Comparison of ENCODE assay signal across 14 cellular contexts in the genomic region with DNA sequence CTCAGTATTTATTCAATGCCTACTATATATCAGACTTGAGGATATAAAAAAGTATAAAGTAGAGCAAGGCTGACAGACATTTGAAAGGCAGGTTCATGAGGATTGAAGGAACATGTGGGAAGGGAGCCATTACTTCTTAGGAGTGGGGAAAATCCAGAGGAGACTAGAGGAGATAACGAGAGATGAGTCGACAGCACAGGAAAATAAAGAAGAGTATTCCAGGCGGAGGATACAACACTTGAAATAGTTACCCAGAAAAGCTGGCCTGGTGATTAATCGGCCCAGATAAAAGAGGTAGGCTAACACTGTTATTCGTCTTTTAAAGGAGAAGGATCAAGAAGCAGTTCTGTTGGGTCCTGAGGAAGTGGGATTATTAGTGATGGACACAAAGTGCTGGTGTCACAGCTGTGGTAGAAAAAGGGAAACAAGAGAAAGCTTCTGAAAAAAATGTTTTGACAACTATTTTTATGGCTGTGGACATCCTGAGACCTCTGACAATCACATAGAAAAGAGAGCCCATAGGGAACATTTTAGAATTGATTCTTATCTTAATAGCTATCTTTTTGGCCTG.
DNase-seq lines count a peak whose midpoint lies in the region; ATAC-seq and TF ChIP-seq lines count a peak whose summit lies in the region.
"Had no signal": no experiment of that assay in that cellular context is flagged by ENCODE, and none has a peak within 500 bp of the region (broad histone marks: within the 10 kb centered on the region; RNA-seq: fewer than 3 reads in every experiment).

No MANE protein-coding gene starts in this region.

- DNase-seq in brain microvascular endothelial cell, result peak; percentile 50
- DNase-seq in neural crest cell (ENCODE audit: low read depth, low spot score), result no peak
- DNase-seq in COR-L47 (lab: John Stamatoyannopoulos, UW), result no peak
- DNase-seq in head of caudate nucleus, result no peak
- DNase-seq in NCI-H1092 (lab: John Stamatoyannopoulos, UW), result no peak
- DNase-seq: activated CD8-positive, alpha-beta memory T cell treated with anti-CD3 and anti-CD28 coated beads, Interleukin-2, amount 50 U/mL, for 4 hours; NCI-H1105; NCI-H446; stimulated activated CD4-positive, alpha-beta T cell treated with anti-CD3 and anti-CD28 coated beads, Interleukin-15, amount 100 ng/mL, for 24 hours had no signal

- H2AFZ ChIP-seq in Loucy (ENCODE audit: low read length), result no peak overlapping the region

- H3K9ac ChIP-seq in BLaER1 treated with 17β-estradiol and CSF1 and Interleukin-3, amounts not matched to agents 10 nM and 100 nM, result peak overlapping the region; percentile 52 to 71 (median 67)
- peak overlapping the region; percentile 11 for H3K9ac ChIP-seq in Loucy (ENCODE audit: low read depth, low read length, poor library complexity, severe bottlenecking)

- no peaks in the 10 kb centered on the region for H3K36me3 ChIP-seq in BLaER1 treated with 17β-estradiol and CSF1 and Interleukin-3, amounts not matched to agents 10 nM and 100 nM
- H3K36me3 ChIP-seq in Loucy (ENCODE audit: insufficient read depth, low read length), result no peaks in the 10 kb centered on the region
- H3K36me3 ChIP-seq in brain microvascular endothelial cell (replicated peaks), result no peaks in the 10 kb centered on the region

- no peaks in the 10 kb centered on the region for H3K27me3 Mint-ChIP-seq in neural crest cell (ENCODE audit: low read depth)

- no peaks in the 10 kb centered on the region for H3F3A ChIP-seq in Loucy (ENCODE audit: low read depth)

- no peaks in the 10 kb centered on the region for H3K79me2 ChIP-seq in Loucy (ENCODE audit: insufficient read depth, low read length)

- 0 out of 20 replicates have a peak overlapping the region, but pooled peaks of 1 of the 10 experiments have one; percentile 25 for H3K4me3 ChIP-seq in BLaER1 treated with 17β-estradiol and CSF1 and Interleukin-3, amounts not matched to agents 10 nM and 100 nM
- H3K4me3 ChIP-seq in Loucy (ENCODE audit: low read length, poor library complexity, severe bottlenecking) (no peak overlapping the region), brain microvascular endothelial cell (ENCODE audit: low read depth, low read length) (no peak overlapping the region)

- H3K27ac Mint-ChIP-seq in neural crest cell (ENCODE audit: unreplicated experiment), result peak overlapping the region; percentile 72

- peaks cover 78 to 97% (median 84%) of the 10 kb centered on the region in 10 experiments for H3K4me1 ChIP-seq in BLaER1 treated with 17β-estradiol and CSF1 and Interleukin-3, amounts not matched to agents 10 nM and 100 nM
- peaks cover 76% of the 10 kb centered on the region for H3K4me1 ChIP-seq in Loucy (ENCODE audit: insufficient read depth, low read length, poor library complexity, severe bottlenecking)

- no peak overlapping the region for H3K4me3 Mint-ChIP-seq in neural crest cell

- H3K27me3 ChIP-seq in BLaER1 treated with 17β-estradiol and CSF1 and Interleukin-3, amounts not matched to agents 10 nM and 100 nM, result no peaks in the 10 kb centered on the region
- H3K27me3 ChIP-seq in Loucy (ENCODE audit: insufficient read depth, low read length, poor library complexity, severe bottlenecking) (no peaks in the 10 kb centered on the region), brain microvascular endothelial cell (replicated peaks) (no peaks in the 10 kb centered on the region)

- in situ Hi-C loops in brain microvascular endothelial cell (cut with HindIII; ENCODE audit: low pct_ligation_motif_present, low sequenced_read_pairs), result no loop called here

- peak overlapping the region; percentile 61 to 93 (median 77) for H3K4me2 ChIP-seq in BLaER1 treated with 17β-estradiol and CSF1 and Interleukin-3, amounts not matched to agents 10 nM and 100 nM
- peak overlapping the region; percentile 28 for H3K4me2 ChIP-seq in Loucy (ENCODE audit: low read depth, low read length, poor library complexity, severe bottlenecking)

- H3K9me3 Mint-ChIP-seq in neural crest cell, result peaks cover 7% of the 10 kb centered on the region

- H3K36me3 Mint-ChIP-seq in neural crest cell (ENCODE audit: low read depth), result no peaks in the 10 kb centered on the region

- intact Hi-C loops in head of caudate nucleus (cut with DNase I), result no loop called here

- peak overlapping the region; percentile 70 to 86 (median 81) for H3K27ac ChIP-seq in BLaER1 treated with 17β-estradiol and CSF1 and Interleukin-3, amounts not matched to agents 10 nM and 100 nM
- no peak overlapping the region for H3K27ac ChIP-seq in brain microvascular endothelial cell
- H3K27ac ChIP-seq: RWPE1, VCaP had no signal

- no peaks in the 10 kb centered on the region for H3K9me2 ChIP-seq in Loucy (replicated peaks; ENCODE audit: low read depth, low read length)

- no peak for TF ChIP-seq CTCF in Loucy (conservative IDR thresholded peaks at IDR 0.05; ENCODE audit: low read length)
- TF ChIP-seq CTCF in brain microvascular endothelial cell (IDR thresholded peaks at IDR 0.05; ENCODE audit: low read depth, low read length, missing control alignments), result no peak
- no peak for TF ChIP-seq CTCF in neural crest cell (conservative IDR thresholded peaks at IDR 0.05)

- no peaks in the 10 kb centered on the region for H4K20me1 ChIP-seq in BLaER1 treated with 17β-estradiol and CSF1 and Interleukin-3, amounts not matched to agents 10 nM and 100 nM
- no peaks in the 10 kb centered on the region for H4K20me1 ChIP-seq in Loucy (ENCODE audit: insufficient read depth, low read length, poor library complexity, severe bottlenecking)

- no peak for ATAC-seq in GM18502 (IDR thresholded peaks at IDR 0.05; ENCODE audit: poor library complexity, unreplicated experiment)

- H3K4me1 Mint-ChIP-seq in neural crest cell, result peaks cover 83% of the 10 kb centered on the region

- H3K9me3 ChIP-seq in BLaER1 treated with 17β-estradiol and CSF1 and Interleukin-3, amounts not matched to agents 10 nM and 100 nM (replicated peaks in 1 of 11), result peaks cover 0 to 22% (median 16%) of the 10 kb centered on the region in 11 experiments; a peak in 14 of 22 replicates
- no peaks in the 10 kb centered on the region for H3K9me3 ChIP-seq in Loucy (ENCODE audit: insufficient read depth, low read depth, low read length)
